32 cellular contexts compared by ENCODE assay signal in the genomic region with DNA sequence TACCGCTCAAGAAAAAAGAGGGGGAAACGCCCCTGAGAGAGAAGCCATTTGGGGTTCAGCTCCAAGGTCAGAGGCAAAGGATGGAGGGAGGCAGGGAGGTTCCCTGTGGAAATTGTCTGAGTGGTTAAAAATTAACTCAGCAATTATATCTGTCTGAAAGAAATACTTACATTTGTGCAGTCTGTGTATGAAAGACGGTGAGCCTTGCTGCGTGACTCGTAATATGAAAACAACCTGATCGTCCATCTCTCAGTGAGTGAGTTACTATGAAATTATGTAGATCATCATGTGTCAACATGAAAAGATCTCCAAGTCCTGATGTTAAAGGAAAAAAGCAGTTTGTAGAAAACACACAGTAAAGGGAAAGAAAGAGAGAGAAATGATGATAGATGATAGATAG.
"Had no signal": no experiment of that assay in that cellular context is flagged by ENCODE, and none has a peak within 500 bp of the region (broad histone marks: within the 10 kb centered on the region; RNA-seq: fewer than 3 reads in every experiment).

No MANE protein-coding gene starts in this region.

- DNase-seq: activated CD4-positive, alpha-beta memory T cell treated with anti-CD3 and anti-CD28 coated beads for 36 hours; activated CD4-positive, alpha-beta T cell treated with anti-CD3 and anti-CD28 coated beads for 36 hours; activated CD4-positive, CD25-positive, alpha-beta regulatory T cell; activated CD4-positive, CD25-positive, alpha-beta regulatory T cell treated with anti-CD3 and anti-CD28 coated beads, Interleukin-2, amount 50 U/mL, for 72 hours; activated CD8-positive, alpha-beta memory T cell treated with anti-CD3 and anti-CD28 coated beads, Interleukin-2, amount 10 ng/mL, durations not matched to agents 7 days and 5 days; activated CD8-positive, alpha-beta memory T cell treated with anti-CD3 and anti-CD28 coated beads, Interleukin-2, amount 50 U/mL, for 4 hours; activated CD8-positive, alpha-beta T cell treated with anti-CD3 and anti-CD28 coated beads, Interleukin-2, amount 10 ng/mL, durations not matched to agents 7 days and 5 days; activated effector memory CD4-positive, alpha-beta T cell treated with anti-CD3 and anti-CD28 coated beads, Interleukin-2, amount 50 U/mL, for 16 hours; activated naive CD4-positive, alpha-beta T cell treated with anti-CD3 and anti-CD28 coated beads for 36 hours; activated naive CD8-positive, alpha-beta T cell treated with anti-CD3 and anti-CD28 coated beads for 36 hours; activated naive CD8-positive, alpha-beta T cell treated with anti-CD3 and anti-CD28 coated beads, Interleukin-2, amount 50 U/mL, for 24 hours; activated T-cell treated with anti-CD3 and anti-CD28 coated beads, Interleukin-2, amount 50 U/mL, for 1 hour; activated T-cell treated with anti-CD3 and anti-CD28 coated beads, Interleukin-2, amount 50 U/mL, for 48 hours; adrenal gland; amygdala; aorta; body of pancreas; central memory CD4-positive, alpha-beta T cell; cerebellar nuclear complex; colonic mucosa; effector CD8-positive, alpha-beta T cell; heart right ventricle; T-helper 17 cell had no signal

- H3K4me1 Mint-ChIP-seq: activated CD4-positive, alpha-beta T cell treated with anti-CD3 and anti-CD28 coated beads for 36 hours; activated CD4-positive, alpha-beta T cell treated with anti-CD3 and anti-CD28 coated beads, Interleukin-2, amount 10 ng/mL, durations not matched to agents 24 days and 14 days; activated CD8-positive, alpha-beta memory T cell treated with anti-CD3 and anti-CD28 coated beads, Interleukin-2, amount 10 ng/mL, durations not matched to agents 7 days and 5 days; activated naive CD4-positive, alpha-beta T cell treated with anti-CD3 and anti-CD28 coated beads, Interleukin-2, amount 50 U/mL, for 24 hours; T-helper 17 cell had no signal

- H3K4me3 ChIP-seq: adrenal gland, body of pancreas, cardiac muscle cell, colonic mucosa, gastroesophageal sphincter, heart right ventricle, hepatocyte had no signal

- H2AFZ ChIP-seq: hepatocyte had no signal

- H3K4me3 Mint-ChIP-seq: activated CD4-positive, alpha-beta memory T cell treated with anti-CD3 and anti-CD28 coated beads for 36 hours; activated CD4-positive, alpha-beta T cell treated with anti-CD3 and anti-CD28 coated beads for 36 hours; activated CD4-positive, alpha-beta T cell treated with anti-CD3 and anti-CD28 coated beads, Interleukin-2, amount 10 ng/mL, durations not matched to agents 24 days and 14 days; activated CD8-positive, alpha-beta memory T cell treated with anti-CD3 and anti-CD28 coated beads, Interleukin-2, amount 10 ng/mL, durations not matched to agents 7 days and 5 days; activated CD8-positive, alpha-beta T cell treated with anti-CD3 and anti-CD28 coated beads, Interleukin-2, amount 10 ng/mL, durations not matched to agents 7 days and 5 days; activated naive CD4-positive, alpha-beta T cell treated with anti-CD3 and anti-CD28 coated beads for 36 hours; activated naive CD4-positive, alpha-beta T cell treated with anti-CD3 and anti-CD28 coated beads, Interleukin-2, amount 50 U/mL, for 24 hours; activated naive CD8-positive, alpha-beta T cell treated with anti-CD3 and anti-CD28 coated beads for 36 hours; activated naive CD8-positive, alpha-beta T cell treated with anti-CD3 and anti-CD28 coated beads, Interleukin-2, amount 50 U/mL, for 24 hours; activated T-helper 1 cell treated with anti-CD3 and anti-CD28 coated beads, Interleukin-12 subunit alpha, Interleukin-12 subunit beta, Interleukin-2, Interleukin-4 antibody, amounts not matched to agents 30 ng/mL and 10 ng/mL and 1 ng/mL, durations not matched to agents 14 hours and 24 hours and 36 hours; T-helper 17 cell; T-helper 2 cell treated with Interferon-gamma antibody and Interleukin-4, amounts not matched to agents 5 μg/mL and 100 μg/mL, for 36 hours had no signal

- H3K9me3 Mint-ChIP-seq: activated CD4-positive, alpha-beta memory T cell treated with anti-CD3 and anti-CD28 coated beads for 36 hours; activated CD4-positive, alpha-beta T cell treated with anti-CD3 and anti-CD28 coated beads, Interleukin-2, amount 10 ng/mL, durations not matched to agents 24 days and 14 days; activated naive CD4-positive, alpha-beta T cell treated with anti-CD3 and anti-CD28 coated beads for 36 hours; activated naive CD4-positive, alpha-beta T cell treated with anti-CD3 and anti-CD28 coated beads, Interleukin-2, amount 50 U/mL, for 24 hours; activated naive CD8-positive, alpha-beta T cell treated with anti-CD3 and anti-CD28 coated beads for 36 hours; activated naive CD8-positive, alpha-beta T cell treated with anti-CD3 and anti-CD28 coated beads, Interleukin-2, amount 50 U/mL, for 24 hours; activated T-helper 1 cell treated with anti-CD3 and anti-CD28 coated beads, Interleukin-12 subunit alpha, Interleukin-12 subunit beta, Interleukin-2, Interleukin-4 antibody, amounts not matched to agents 30 ng/mL and 10 ng/mL and 1 ng/mL, durations not matched to agents 14 hours and 24 hours and 36 hours; activated T-helper 2 cell treated with anti-CD3 and anti-CD28 coated beads, Interferon-gamma antibody, Interleukin-2, Interleukin-4, amounts not matched to agents 10 μg/mL and 5 μg/mL and 100 μg/mL, durations not matched to agents 14 hours and 24 hours and 36 hours; T-helper 2 cell treated with Interferon-gamma antibody and Interleukin-4, amounts not matched to agents 5 μg/mL and 100 μg/mL, for 36 hours had no signal

- ATAC-seq: activated CD4-positive, alpha-beta T cell treated with anti-CD3 and anti-CD28 coated beads for 36 hours; activated CD8-positive, alpha-beta memory T cell treated with anti-CD3 and anti-CD28 coated beads, Interleukin-2, amount 10 ng/mL, durations not matched to agents 7 days and 5 days; activated CD8-positive, alpha-beta T cell treated with anti-CD3 and anti-CD28 coated beads, Interleukin-2, amount 10 ng/mL, durations not matched to agents 7 days and 5 days; activated naive CD8-positive, alpha-beta T cell treated with anti-CD3 and anti-CD28 coated beads, Interleukin-2, amount 50 U/mL, for 24 hours; body of pancreas; esophagus mucosa; gastroesophageal sphincter; heart right ventricle; T-helper 17 cell had no signal

- H3K79me2 ChIP-seq: hepatocyte had no signal

- H3K4me2 ChIP-seq: hepatocyte had no signal

- H3K27me3 ChIP-seq: adrenal gland, body of pancreas, cardiac muscle cell, colonic mucosa had no signal

- H3K27ac Mint-ChIP-seq: activated CD4-positive, alpha-beta memory T cell treated with anti-CD3 and anti-CD28 coated beads for 36 hours; activated CD4-positive, alpha-beta T cell treated with anti-CD3 and anti-CD28 coated beads for 36 hours; activated CD4-positive, alpha-beta T cell treated with anti-CD3 and anti-CD28 coated beads, Interleukin-2, amount 10 ng/mL, durations not matched to agents 24 days and 14 days; activated CD8-positive, alpha-beta memory T cell treated with anti-CD3 and anti-CD28 coated beads, Interleukin-2, amount 10 ng/mL, durations not matched to agents 7 days and 5 days; activated CD8-positive, alpha-beta T cell treated with anti-CD3 and anti-CD28 coated beads, Interleukin-2, amount 10 ng/mL, durations not matched to agents 7 days and 5 days; activated naive CD4-positive, alpha-beta T cell treated with anti-CD3 and anti-CD28 coated beads for 36 hours; activated naive CD4-positive, alpha-beta T cell treated with anti-CD3 and anti-CD28 coated beads, Interleukin-2, amount 50 U/mL, for 24 hours; activated naive CD8-positive, alpha-beta T cell treated with anti-CD3 and anti-CD28 coated beads for 36 hours; activated naive CD8-positive, alpha-beta T cell treated with anti-CD3 and anti-CD28 coated beads, Interleukin-2, amount 50 U/mL, for 24 hours; activated T-helper 1 cell treated with anti-CD3 and anti-CD28 coated beads, Interleukin-12 subunit alpha, Interleukin-12 subunit beta, Interleukin-2, Interleukin-4 antibody, amounts not matched to agents 30 ng/mL and 10 ng/mL and 1 ng/mL, durations not matched to agents 14 hours and 24 hours and 36 hours; activated T-helper 2 cell treated with anti-CD3 and anti-CD28 coated beads, Interferon-gamma antibody, Interleukin-2, Interleukin-4, amounts not matched to agents 10 μg/mL and 5 μg/mL and 100 μg/mL, durations not matched to agents 14 hours and 24 hours and 36 hours; T-helper 17 cell; T-helper 2 cell treated with Interferon-gamma antibody and Interleukin-4, amounts not matched to agents 5 μg/mL and 100 μg/mL, for 36 hours had no signal

- H3K4me1 ChIP-seq: adrenal gland, body of pancreas, colonic mucosa, gastroesophageal sphincter had no signal

- H3K36me3 Mint-ChIP-seq: activated CD4-positive, alpha-beta memory T cell treated with anti-CD3 and anti-CD28 coated beads for 36 hours; activated CD8-positive, alpha-beta memory T cell treated with anti-CD3 and anti-CD28 coated beads, Interleukin-2, amount 10 ng/mL, durations not matched to agents 7 days and 5 days; activated naive CD4-positive, alpha-beta T cell treated with anti-CD3 and anti-CD28 coated beads, Interleukin-2, amount 50 U/mL, for 24 hours; activated naive CD8-positive, alpha-beta T cell treated with anti-CD3 and anti-CD28 coated beads for 36 hours had no signal

- H3K27ac ChIP-seq: adrenal gland, body of pancreas, cardiac muscle cell, colonic mucosa, gastroesophageal sphincter, heart right ventricle, hepatocyte had no signal

- H3K9me3 ChIP-seq: adrenal gland, body of pancreas, colonic mucosa, gastroesophageal sphincter, heart right ventricle had no signal

- H3K36me3 ChIP-seq: adrenal gland, cardiac muscle cell, colonic mucosa, gastroesophageal sphincter, heart right ventricle had no signal
